8 cellular contexts compared by ENCODE assay signal in the genomic region with DNA sequence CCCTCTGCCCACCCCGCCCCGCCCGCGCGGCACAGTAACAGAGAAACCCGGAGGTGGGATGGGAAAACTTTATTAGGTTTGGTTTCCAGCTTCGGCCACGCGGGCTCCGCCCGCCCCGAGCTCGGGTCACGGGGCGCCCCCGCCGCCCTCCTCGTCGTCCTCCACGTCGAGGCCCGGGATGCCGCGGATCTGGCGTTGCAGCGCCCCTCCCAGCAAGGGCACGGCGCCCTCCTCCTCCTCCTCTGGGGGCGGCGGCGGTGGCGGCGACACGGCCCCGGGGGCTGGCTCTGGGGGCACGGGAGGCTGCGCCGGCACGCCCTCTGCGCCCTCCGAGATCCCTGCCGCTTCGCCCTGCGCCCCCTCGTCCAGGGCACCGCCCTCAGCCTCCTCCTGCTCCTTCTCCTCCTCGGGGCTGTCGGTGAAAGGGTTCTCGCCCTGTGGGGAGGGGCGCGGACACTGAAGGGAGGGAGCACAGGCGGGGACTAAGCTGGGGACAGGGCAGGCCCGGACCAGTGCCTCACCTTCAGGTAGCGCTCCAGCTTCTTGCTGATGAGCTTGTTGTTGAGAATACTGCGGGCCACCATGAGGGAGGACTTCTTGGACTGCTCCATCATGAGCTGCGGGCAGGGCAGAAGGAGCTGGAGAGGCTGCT. TPM values are rescaled to one million over a fixed set of nuclear protein-coding genes. Genes with fewer than 3 reads are reported as not detected.
DNase-seq lines count a peak whose midpoint lies in the region; ATAC-seq and TF ChIP-seq lines count a peak whose summit lies in the region.

No MANE protein-coding gene starts in this region.

- TF ChIP-seq CTCF in NB4 (IDR thresholded peaks at IDR 0.05; ENCODE audit: low read depth, low read length), result no peak
- TF ChIP-seq CTCF in heart right ventricle (IDR thresholded peaks at IDR 0.05), result peak in 1 of 9 donors; percentile 13
- TF ChIP-seq CTCF in prostate gland (IDR thresholded peaks at IDR 0.05), result no peak

- peaks cover 19 to 42% (median 39%) of the 10 kb centered on the region in 9 donors for H3K4me1 ChIP-seq in heart right ventricle
- peaks cover 17% of the 10 kb centered on the region for H3K4me1 ChIP-seq in prostate gland (replicated peaks)

- WGBS in heart right ventricle, 2 donors, result 1 to 3% methylated on average over 54 to 55 of the region's 56 CpGs
- under 1% methylated on average over 48 of the region's 56 CpGs for WGBS in prostate gland

- CTCF ChIA-PET in activated CD4-positive, alpha-beta memory T cell treated with anti-CD3 and anti-CD28 coated beads, Interleukin-2, amount 10 ng/mL, durations not matched to agents 7 days and 5 days (lab: Charles Lee), result interaction anchor here (1.1 to 6.5 kb wide), 8 partner anchors 14 to 180 kb away, joined by 3 to 49 read pairs (median 5); a partner anchor contains a TSS

- peaks cover 0 to 16% (median 0%) of the 10 kb centered on the region in 9 donors for H3K36me3 ChIP-seq in heart right ventricle
- no peaks in the 10 kb centered on the region for H3K36me3 ChIP-seq in prostate gland

- H3K27ac ChIP-seq in heart right ventricle, result peak overlapping the region; percentile 93 to 99 (median 98)
- H3K27ac ChIP-seq in prostate gland, result peak overlapping the region; percentile 92 to 96

- intact Hi-C loops in heart right ventricle (cut with DNase I), result loop anchor here in 6 of 10 donors (2.0 to 10.0 kb wide), 9 partner anchors 37 to 175 kb away; a partner anchor contains a TSS
- intact Hi-C loops in prostate gland (cut with DNase I), result loop anchor here (5.0 kb wide), 3 partner anchors 37 to 113 kb away; a partner anchor contains a TSS

- H3K4me1 Mint-ChIP-seq in activated CD4-positive, alpha-beta memory T cell treated with anti-CD3 and anti-CD28 coated beads, Interleukin-2, amount 10 ng/mL, durations not matched to agents 7 days and 5 days, result peaks cover 33% of the 10 kb centered on the region

- H3K9me3 Mint-ChIP-seq in activated CD4-positive, alpha-beta memory T cell treated with anti-CD3 and anti-CD28 coated beads, Interleukin-2, amount 10 ng/mL, durations not matched to agents 7 days and 5 days, result no peaks in the 10 kb centered on the region

- ATAC-seq in HG02642 (IDR thresholded peaks at IDR 0.05; ENCODE audit: poor library complexity, unreplicated experiment) (peak; percentile 23), heart right ventricle (peak; percentile 2 to 53 (median 10))

- peak overlapping the region; percentile 99 for H3K27ac Mint-ChIP-seq in activated CD4-positive, alpha-beta memory T cell treated with anti-CD3 and anti-CD28 coated beads, Interleukin-2, amount 10 ng/mL, durations not matched to agents 7 days and 5 days

- H3K27me3 ChIP-seq in heart right ventricle, result no peaks in the 10 kb centered on the region
- H3K27me3 ChIP-seq in prostate gland (replicated peaks; ENCODE audit: insufficient read depth), result no peaks in the 10 kb centered on the region

- H3K4me3 ChIP-seq in NB4 (ENCODE audit: low read depth, low read length), result peak overlapping the region; percentile 53
- H3K4me3 ChIP-seq in heart right ventricle, result peak overlapping the region; percentile 58 to 99 (median 90)
- H3K4me3 ChIP-seq in prostate gland, result peak overlapping the region; percentile 80 to 94

- no peaks in the 10 kb centered on the region for H3K27me3 Mint-ChIP-seq in activated CD4-positive, alpha-beta memory T cell treated with anti-CD3 and anti-CD28 coated beads, Interleukin-2, amount 10 ng/mL, durations not matched to agents 7 days and 5 days

- peaks cover 19% of the 10 kb centered on the region for H3K36me3 Mint-ChIP-seq in activated CD4-positive, alpha-beta memory T cell treated with anti-CD3 and anti-CD28 coated beads, Interleukin-2, amount 10 ng/mL, durations not matched to agents 7 days and 5 days (ENCODE audit: low read depth)

- DNase-seq in AG08395 (ENCODE audit: low spot score), result peak; percentile 21
- peak; percentile 76 for DNase-seq in NB4 (ENCODE audit: low read depth)
- no peak for DNase-seq in activated CD4-positive, alpha-beta memory T cell treated with anti-CD3 and anti-CD28 coated beads, Interleukin-2, amount 10 ng/mL, durations not matched to agents 7 days and 5 days
- peak in 1 of 2 donors; percentile 49 for DNase-seq in heart right ventricle
- DNase-seq in prostate gland (ENCODE audit: low spot score), result peak; percentile 59
- DNase-seq in NCI-H1048 (lab: John Stamatoyannopoulos, UW), result no peak

- H3K9me3 ChIP-seq in heart right ventricle (no peaks in the 10 kb centered on the region), prostate gland (no peaks in the 10 kb centered on the region)

- peak overlapping the region; percentile 87 for H3K4me3 Mint-ChIP-seq in activated CD4-positive, alpha-beta memory T cell treated with anti-CD3 and anti-CD28 coated beads, Interleukin-2, amount 10 ng/mL, durations not matched to agents 7 days and 5 days

- peak; percentile 23 for TF ChIP-seq POLR2A in GM10847 (IDR thresholded peaks at IDR 0.05; ENCODE audit: extremely low read depth, insufficient read length)
- no peak for TF ChIP-seq POLR2A in NB4 (IDR thresholded peaks at IDR 0.05; ENCODE audit: extremely low read depth, insufficient read length)
- TF ChIP-seq POLR2A in prostate gland (IDR thresholded peaks at IDR 0.05), result peak; percentile 38

- POLR2A ChIA-PET in activated CD4-positive, alpha-beta memory T cell treated with anti-CD3 and anti-CD28 coated beads, Interleukin-2, amount 10 ng/mL, durations not matched to agents 7 days and 5 days (lab: Charles Lee), result interaction anchor here (0.6 to 6.8 kb wide), 27 partner anchors 9 to 255 kb away, joined by 3 to 108 read pairs (median 5); a partner anchor contains a TSS

RNA-seq across cellular contexts. Expression of a gene that starts 0.5 kb away (rescaled TPM):
- total RNA-seq in activated CD4-positive, alpha-beta memory T cell treated with anti-CD3 and anti-CD28 coated beads, Interleukin-2, amount 10 ng/mL, durations not matched to agents 7 days and 5 days, result 10 to 100 TPM; 43.8 to 45.9 TPM
- 10 to 100 TPM; 15.7 to 32.2 (median 18.6) TPM for total RNA-seq in heart right ventricle
- 10 to 100 TPM; 12.8 to 21.8 TPM for polyA plus RNA-seq in heart right ventricle
- 10 to 100 TPM; 30.3 to 34.2 TPM for total RNA-seq in prostate gland

RNA-seq across cellular contexts. Expression of a gene that starts 38.7 kb away (rescaled TPM):
- 10 to 100 TPM; 96.3 to 98.2 TPM for total RNA-seq in activated CD4-positive, alpha-beta memory T cell treated with anti-CD3 and anti-CD28 coated beads, Interleukin-2, amount 10 ng/mL, durations not matched to agents 7 days and 5 days
- 100 to 1,000 TPM in 1 of 10 donors, 10 to 100 TPM in 9; 45.2 to 101 (median 63.1) TPM for total RNA-seq in heart right ventricle
- polyA plus RNA-seq in heart right ventricle, result 100 to 1,000 TPM in 1 of 2 donors, 10 to 100 TPM in 1; 53.6 to 140 TPM
- 100 to 1,000 TPM; 107 to 269 TPM for total RNA-seq in prostate gland

RNA-seq across cellular contexts. Expression of a gene that starts 47.8 kb away (rescaled TPM):
- total RNA-seq in activated CD4-positive, alpha-beta memory T cell treated with anti-CD3 and anti-CD28 coated beads, Interleukin-2, amount 10 ng/mL, durations not matched to agents 7 days and 5 days, result 100 to 1,000 TPM; 103 to 110 TPM
- total RNA-seq in heart right ventricle (10 to 100 TPM; 51.6 to 85.1 (median 54.7) TPM), prostate gland (10 to 100 TPM; 45.6 to 76.0 TPM)
- polyA plus RNA-seq in heart right ventricle, result 10 to 100 TPM; 31.2 to 34.8 TPM

Comparison
In these comparisons a context has a peak if more than half of its experiments do, and no peak if none do; other contexts are left out.
1. DNase-seq: peak in AG08395 (single experiment), NB4 (single experiment) and prostate gland (single experiment); none in activated CD4-positive, alpha-beta memory T cell treated with anti-CD3 and anti-CD28 coated beads, Interleukin-2, amount 10 ng/mL, durations not matched to agents 7 days and 5 days (single experiment) and NCI-H1048 (single experiment).
2. Peak in every context shown above with its lines, with median percentiles within 50 percentile points of each other: H3K4me3 ChIP-seq.